Comparison of ENCODE assay signal across 8 cellular contexts in the genomic region with DNA sequence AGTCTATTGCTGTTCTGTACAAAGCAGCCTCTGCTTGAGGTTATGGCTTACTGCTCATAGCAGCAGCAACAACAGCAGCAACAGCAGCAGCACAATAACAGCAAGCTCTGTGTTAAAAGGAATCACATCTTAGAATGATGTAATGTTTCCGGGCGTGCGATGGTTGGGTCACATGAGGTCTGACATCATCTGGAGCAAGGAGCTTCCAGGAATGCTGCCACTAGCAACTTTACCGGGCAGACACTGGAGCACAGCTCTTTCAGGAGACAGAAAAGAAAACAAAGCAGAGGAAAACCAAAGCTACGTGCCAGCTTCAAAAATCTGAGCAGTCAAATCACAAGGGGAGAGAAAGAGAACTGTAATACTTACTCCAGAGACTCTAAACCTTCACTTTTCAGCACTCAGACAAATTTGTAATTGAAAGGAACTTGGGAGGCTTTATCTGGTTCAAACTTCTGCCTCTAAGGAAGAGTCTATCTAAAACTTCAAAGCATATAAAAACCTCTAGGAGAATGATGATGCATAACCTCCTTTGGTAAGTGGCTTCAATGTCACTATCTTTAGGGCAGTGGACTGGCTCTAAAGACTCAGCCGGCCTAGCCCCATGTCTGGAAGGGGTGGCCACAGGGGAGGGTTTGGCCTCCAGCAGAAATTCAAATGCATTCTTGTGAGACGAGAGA. TPM values are rescaled to one million over a fixed set of nuclear protein-coding genes. Genes with fewer than 3 reads are reported as not detected.
DNase-seq lines count a peak whose midpoint lies in the region; ATAC-seq and TF ChIP-seq lines count a peak whose summit lies in the region.

No MANE protein-coding gene starts in this region.

- TF ChIP-seq POLR2A in right lobe of liver (IDR thresholded peaks at IDR 0.05): no peak
- peak; percentile 17 to 44 for TF ChIP-seq POLR2A in tibial nerve (IDR thresholded peaks at IDR 0.05)

- no peaks in the 10 kb centered on the region for H3K4me1 ChIP-seq in right lobe of liver
- peaks cover 0 to 19% (median 0%) of the 10 kb centered on the region in 4 donors for H3K4me1 ChIP-seq in tibial nerve

- TF ChIP-seq EP300 in tibial nerve (IDR thresholded peaks at IDR 0.05): peak; percentile 81 to 91

- intact Hi-C loops in right lobe of liver (cut with DNase I): no loop called here

- H3K9me3 ChIP-seq in right lobe of liver (no peaks in the 10 kb centered on the region), tibial nerve (peaks cover 0 to 6% (median 0%) of the 10 kb centered on the region in 4 donors)

- 35% methylated on average over 7 of the region's 7 CpGs for WGBS in right lobe of liver (ENCODE audit: insufficient coverage, low coverage, low lambda C conversion rate, missing lambda C conversion rate)
- WGBS in tibial nerve, 2 donors: 11 to 14% methylated on average over 7 of the region's 7 CpGs

- no peak for TF ChIP-seq CTCF in BJ (IDR thresholded peaks at IDR 0.05; ENCODE audit: insufficient read depth, low read depth, low read length)
- no peak for TF ChIP-seq CTCF in right lobe of liver (IDR thresholded peaks at IDR 0.05)
- TF ChIP-seq CTCF in tibial nerve (IDR thresholded peaks at IDR 0.05): no peak

- CTCF ChIA-PET in BJ (lab: Yijun Ruan, JAX): interaction anchor here (0.7 to 1.4 kb wide), 2 partner anchors 26 to 208 kb away, joined by 3 read pairs; no protein-coding TSS in a partner anchor

- H3K27me3 ChIP-seq in BJ (ENCODE audit: control insufficient read depth, insufficient read depth, low read length): no peaks in the 10 kb centered on the region
- no peaks in the 10 kb centered on the region for H3K27me3 ChIP-seq in right lobe of liver
- H3K27me3 ChIP-seq in tibial nerve: no peaks in the 10 kb centered on the region

- H3K27ac ChIP-seq in right lobe of liver (peak overlapping the region; percentile 7 to 65 (median 25)), tibial nerve (peak overlapping the region; percentile 21 to 84 (median 67))

- H3K36me3 ChIP-seq in BJ (ENCODE audit: control insufficient read depth, insufficient read depth, low read length) (no peaks in the 10 kb centered on the region), right lobe of liver (no peaks in the 10 kb centered on the region), tibial nerve (no peaks in the 10 kb centered on the region)

- DNase-seq in BJ (ENCODE audit: low read depth) (peak; percentile 89), NCI-H2227 treated with DMSO at 0.1 percent for 48 hours (lab: John Stamatoyannopoulos, UW) (peak; percentile 20), dedifferentiated amniotic fluid mesenchymal stem cell (ENCODE audit: extremely low spot score) (peak; percentile 94), right lobe of liver (peak in 2 of 3 donors; percentile 26 to 53), tibial nerve (ENCODE audit: low spot score in 2 of 2) (peak; percentile 59 to 85)
- no peak for DNase-seq in stimulated activated CD4-positive, alpha-beta T cell treated with anti-CD3 and anti-CD28 coated beads, Interleukin-4, amount 100 ng/mL, for 1 hour

- POLR2A ChIA-PET in BJ (lab: Charles Lee): interaction anchor here (1.1 kb wide), 1 partner anchor 11 kb away, joined by 5 read pairs; no protein-coding TSS in a partner anchor

- no peak overlapping the region for H3K4me3 ChIP-seq in BJ (ENCODE audit: low read depth, low read length)
- no peak overlapping the region for H3K4me3 ChIP-seq in right lobe of liver
- peak overlapping the region in 1 of 4 donors; percentile 2 for H3K4me3 ChIP-seq in tibial nerve

- ATAC-seq in right lobe of liver (peak; percentile 78 to 94 (median 85)), HG03135 (IDR thresholded peaks at IDR 0.05; ENCODE audit: unreplicated experiment) (no peak), HG03139 (IDR thresholded peaks at IDR 0.05; ENCODE audit: unreplicated experiment) (no peak)

RNA-seq across cellular contexts. Expression of a gene that starts 28.3 kb away (rescaled TPM):
- 25.1 and 50.0 TPM in 2 replicates for polyA plus RNA-seq in BJ (2011; rRNA removed)
- 43.9 and 64.5 TPM in 2 replicates for polyA minus RNA-seq in BJ (2011; rRNA and poly(A)+ RNA removed)
- total RNA-seq in right lobe of liver (10 to 100 TPM; 13.3 to 20.4 (median 18.4) TPM), tibial nerve (10 to 100 TPM; 30.6 to 36.8 (median 31.2) TPM)

Comparison
In these comparisons a context has a peak if more than half of its experiments do, and no peak if none do; other contexts are left out.
1. ATAC-seq: peak in right lobe of liver (4 of 4); none in HG03135 (single experiment) and HG03139 (single experiment).